ENCODE assay signal across 17 cellular contexts in genomic region chr11:3896644-3897043, GRCh38.
"Had no signal": no experiment of that assay in that cellular context is flagged by ENCODE, and none has a peak within 500 bp of the region (broad histone marks: within the 10 kb centered on the region; RNA-seq: fewer than 3 reads in every experiment).

No MANE protein-coding gene starts in this region.

- H3K27me3 ChIP-seq: gastroesophageal sphincter, heart right ventricle had no signal

- H3K9me3 Mint-ChIP-seq: activated naive CD4-positive, alpha-beta T cell treated with anti-CD3 and anti-CD28 coated beads for 36 hours; mesothelial cell of epicardium; T-helper 2 cell treated with Interferon-gamma antibody and Interleukin-4, amounts not matched to agents 5 μg/mL and 100 μg/mL, for 36 hours; type B pancreatic cell had no signal

- H3K4me3 Mint-ChIP-seq: activated naive CD4-positive, alpha-beta T cell treated with anti-CD3 and anti-CD28 coated beads for 36 hours; mesothelial cell of epicardium; T-helper 2 cell treated with Interferon-gamma antibody and Interleukin-4, amounts not matched to agents 5 μg/mL and 100 μg/mL, for 36 hours; type B pancreatic cell had no signal

- H3K27ac Mint-ChIP-seq: activated naive CD4-positive, alpha-beta T cell treated with anti-CD3 and anti-CD28 coated beads for 36 hours; mesothelial cell of epicardium; T-helper 2 cell treated with Interferon-gamma antibody and Interleukin-4, amounts not matched to agents 5 μg/mL and 100 μg/mL, for 36 hours; type B pancreatic cell had no signal

- H3K36me3 ChIP-seq: gastroesophageal sphincter, heart right ventricle had no signal

- FAIRE-seq: astrocyte, bronchial epithelial cell, islet of Langerhans had no signal

- H3K27me3 Mint-ChIP-seq: type B pancreatic cell had no signal

- H3K27ac ChIP-seq: epithelial cell of prostate, gastroesophageal sphincter had no signal

- H3K4me3 ChIP-seq: gastroesophageal sphincter, heart right ventricle, lung had no signal

- DNase-seq: activated naive CD4-positive, alpha-beta T cell treated with anti-CD3 and anti-CD28 coated beads for 36 hours; dermis blood vessel endothelial cell; heart right ventricle; left colon; posterior cingulate gyrus; stimulated activated CD4-positive, alpha-beta T cell treated with anti-CD3 and anti-CD28 coated beads, Interleukin-4, amount 100 ng/mL, for 24 hours; stimulated activated naive CD4-positive, alpha-beta T cell had no signal

- H3K9me3 ChIP-seq: gastroesophageal sphincter, heart right ventricle had no signal

- ATAC-seq: activated CD4-positive, CD25-positive, alpha-beta regulatory T cell treated with anti-CD3 and anti-CD28 coated beads, Interleukin-2, amount 50 U/mL, for 24 hours; gastroesophageal sphincter; heart right ventricle; left colon had no signal

- H3K36me3 Mint-ChIP-seq: mesothelial cell of epicardium, type B pancreatic cell had no signal
